ENCODE assay signal across 8 cellular contexts in the genomic region with DNA sequence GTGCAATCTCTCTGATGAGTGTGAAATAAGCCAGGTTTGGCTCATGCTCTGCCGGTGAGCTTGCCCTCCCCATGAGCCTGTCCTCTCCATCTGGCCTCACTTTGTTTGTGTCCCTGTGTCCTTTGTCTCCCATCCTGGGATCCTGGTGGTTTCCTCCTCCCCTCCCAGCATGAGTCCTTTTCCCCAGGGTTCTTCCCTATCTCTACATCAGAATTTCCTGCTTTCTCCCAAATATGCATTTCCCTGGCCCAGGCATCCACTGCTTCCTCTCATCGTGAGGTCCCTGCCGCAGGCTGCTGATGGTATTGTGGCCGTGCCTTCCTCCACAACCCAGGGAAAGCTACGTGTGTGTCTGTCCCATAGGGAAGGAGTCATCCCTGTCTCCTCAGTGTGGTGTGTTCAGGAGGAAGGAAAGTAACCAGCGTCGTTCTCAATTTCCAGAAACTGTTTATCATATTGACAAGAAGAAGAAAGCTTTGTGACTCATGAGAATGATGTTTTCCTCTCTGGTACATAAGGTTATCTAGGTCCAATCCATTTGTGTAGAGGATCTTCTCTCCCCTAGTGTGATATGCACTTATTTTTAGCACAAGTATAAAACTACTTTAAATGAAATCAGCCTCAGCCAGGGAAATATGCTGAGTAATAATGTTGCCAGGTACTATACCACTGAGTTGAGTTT.
DNase-seq lines count a peak whose midpoint lies in the region; TF ChIP-seq lines count a peak whose summit lies in the region.
"Not testable (repeated sequence)": the region's sequence is repeated elsewhere in the genome, so short reads cannot be mapped to it uniquely, and the experiment has no call there.

No MANE protein-coding gene starts in this region.

- H3K4me3 ChIP-seq in ACC112 (ENCODE audit: low read depth, low read length), result peak overlapping the region; percentile 27
- not testable (repeated sequence) for H3K4me3 ChIP-seq in H7 (ENCODE audit: insufficient read depth, low read depth, low read length); endocrine pancreas (ENCODE audit: control insufficient read depth, insufficient read depth, low read length); hepatocyte; muscle layer of duodenum (ENCODE audit: low read depth in 1 of 2, low read length in 2 of 2)

- H3K27me3 ChIP-seq in ACC112 (ENCODE audit: insufficient read depth, low read length); H7 (ENCODE audit: control insufficient read depth, insufficient read depth, low read length); endocrine pancreas (ENCODE audit: control insufficient read depth, insufficient read depth, low read length); hepatocyte; muscle layer of duodenum (ENCODE audit: low read depth, low read length): not testable (repeated sequence)

- peaks cover 79% of the 10 kb centered on the region for H3K36me3 Mint-ChIP-seq in stimulated activated naive CD8-positive, alpha-beta T cell treated with anti-CD3 and anti-CD28 coated beads, Interleukin-15, Interleukin-2, amounts not matched to agents 100 ng/mL and 50 ng/mL, for 24 hours (ENCODE audit: low read depth)

- not testable (repeated sequence) for H3K9me3 Mint-ChIP-seq in stimulated activated naive CD8-positive, alpha-beta T cell treated with anti-CD3 and anti-CD28 coated beads, Interleukin-15, Interleukin-2, amounts not matched to agents 100 ng/mL and 50 ng/mL, for 24 hours

- not testable (repeated sequence) for H4K20me1 ChIP-seq in hepatocyte (ENCODE audit: insufficient read depth, poor library complexity, severe bottlenecking)

- H2AFZ ChIP-seq in ACC112 (ENCODE audit: low read length, unreplicated experiment); hepatocyte: not testable (repeated sequence)

- peak; percentile 62 for DNase-seq in H7
- DNase-seq in hepatocyte (ENCODE audit: low spot score), result not testable (repeated sequence)

- TF ChIP-seq CTCF in hepatocyte (IDR thresholded peaks at IDR 0.05; ENCODE audit: poor library complexity), result not testable (repeated sequence)

- H3K9me3 ChIP-seq in endocrine pancreas (ENCODE audit: control insufficient read depth, low read length); hepatocyte (ENCODE audit: low read depth); muscle layer of duodenum (ENCODE audit: control insufficient read depth in 1 of 2, low read length in 2 of 2): not testable (repeated sequence)

- H3K4me3 Mint-ChIP-seq in stimulated activated naive CD8-positive, alpha-beta T cell treated with anti-CD3 and anti-CD28 coated beads, Interleukin-15, Interleukin-2, amounts not matched to agents 100 ng/mL and 50 ng/mL, for 24 hours, result not testable (repeated sequence)

- H3K27me3 Mint-ChIP-seq in stimulated activated naive CD8-positive, alpha-beta T cell treated with anti-CD3 and anti-CD28 coated beads, Interleukin-15, Interleukin-2, amounts not matched to agents 100 ng/mL and 50 ng/mL, for 24 hours, result not testable (repeated sequence)

- H3K4me1 ChIP-seq in ACC112 (ENCODE audit: control insufficient read depth, insufficient read depth, low read length, unreplicated experiment) (peaks cover 47% of the 10 kb centered on the region), hepatocyte (ENCODE audit: insufficient read depth) (peaks cover 12% of the 10 kb centered on the region)
- not testable (repeated sequence) for H3K4me1 ChIP-seq in endocrine pancreas (ENCODE audit: control insufficient read depth, insufficient read depth, low read length); muscle layer of duodenum (ENCODE audit: control insufficient read depth in 1 of 2, insufficient read depth in 2 of 2, low read length in 2 of 2)

- not testable (repeated sequence) for H3K9me2 ChIP-seq in hepatocyte (replicated peaks; ENCODE audit: insufficient read depth)

- peak overlapping the region; percentile 56 for H3K4me2 ChIP-seq in hepatocyte

- not testable (repeated sequence) for H3K4me1 Mint-ChIP-seq in stimulated activated naive CD8-positive, alpha-beta T cell treated with anti-CD3 and anti-CD28 coated beads, Interleukin-15, Interleukin-2, amounts not matched to agents 100 ng/mL and 50 ng/mL, for 24 hours (ENCODE audit: low read depth)

- H3K79me2 ChIP-seq in ACC112 (ENCODE audit: control insufficient read depth, insufficient read depth, low read length, unreplicated experiment); hepatocyte: not testable (repeated sequence)

- H3K27ac ChIP-seq in ACC112 (ENCODE audit: low read depth, low read length) (peak overlapping the region; percentile 100), angular gyrus (ENCODE audit: low read depth, low read length) (peak overlapping the region; percentile 35), hepatocyte (peak overlapping the region; percentile 83), muscle layer of duodenum (ENCODE audit: low read length) (peak overlapping the region; percentile 75)

- peak overlapping the region; percentile 24 for H3K27ac Mint-ChIP-seq in stimulated activated naive CD8-positive, alpha-beta T cell treated with anti-CD3 and anti-CD28 coated beads, Interleukin-15, Interleukin-2, amounts not matched to agents 100 ng/mL and 50 ng/mL, for 24 hours

- H3K36me3 ChIP-seq in ACC112 (ENCODE audit: insufficient read depth, low read length), result peaks cover 20% of the 10 kb centered on the region
- H3K36me3 ChIP-seq in H7 (replicated peaks; ENCODE audit: control insufficient read depth, insufficient read depth, low read length); endocrine pancreas (ENCODE audit: control insufficient read depth, insufficient read depth, low read length); hepatocyte (replicated peaks; ENCODE audit: insufficient read depth, low read depth); muscle layer of duodenum (ENCODE audit: control insufficient read depth in 1 of 2, insufficient read depth in 2 of 2, low read length in 2 of 2): not testable (repeated sequence)

- H3K9ac ChIP-seq in endocrine pancreas (ENCODE audit: control insufficient read depth, insufficient read depth, low read length), result peak overlapping the region; percentile 39

- WGBS in hepatocyte (ENCODE audit: low lambda C conversion rate, missing lambda C conversion rate), result 53% methylated on average over 7 of the region's 7 CpGs

TF ChIP-seq in PFSK-1, 5 proteins besides CTCF, POLR2A, EP300 and RAD21:
- TF ChIP-seq TAF1 (IDR thresholded peaks at IDR 0.05; ENCODE audit: borderline replicate concordance, insufficient read depth, low read length) (peak; percentile 42; the same call in 1 of the 2 replicates), SIN3A (IDR thresholded peaks at IDR 0.05; ENCODE audit: borderline replicate concordance, insufficient read depth, low read length) (peak; percentile 68; the same call in 1 of the 2 replicates), FOXP2 (optimal IDR thresholded peaks at IDR 0.05; ENCODE audit: borderline replicate concordance, extremely low read depth, extremely low read length, insufficient read depth) (peak; percentile 20)

Comparison
In these comparisons a context has a peak if more than half of its experiments do, and no peak if none do; other contexts are left out.
1. H3K27ac ChIP-seq: peak in every context shown above with its lines; median percentile 100 in ACC112; 83 in hepatocyte; 75 in muscle layer of duodenum; 35 in angular gyrus.